Comparison of ENCODE assay signal across 13 cellular contexts in genomic region chr3:164418426-164418825, GRCh38.
A peak's percentile ranks its signal among the peaks of the same experiment; 100 is the strongest.
DNase-seq lines count a peak whose midpoint lies in the region; ATAC-seq and TF ChIP-seq lines count a peak whose summit lies in the region.
"Had no signal": no experiment of that assay in that cellular context is flagged by ENCODE, and none has a peak within 500 bp of the region (broad histone marks: within the 10 kb centered on the region; RNA-seq: fewer than 3 reads in every experiment).

No MANE protein-coding gene starts in this region.

- H3K9me3 Mint-ChIP-seq in effector memory CD8-positive, alpha-beta T cell, result peaks cover 3 to 8% of the 10 kb centered on the region in 2 donors
- peaks cover 10% of the 10 kb centered on the region for H3K9me3 Mint-ChIP-seq in activated CD4-positive, alpha-beta memory T cell treated with anti-CD3 and anti-CD28 coated beads, Interleukin-2, amount 10 ng/mL, durations not matched to agents 7 days and 5 days
- H3K9me3 Mint-ChIP-seq in activated T-cell treated with anti-CD3 and anti-CD28 coated beads, Interleukin-2, amount 50 U/mL, for 72 hours, result peaks cover 3 to 4% of the 10 kb centered on the region in 2 donors

- H3K27me3 Mint-ChIP-seq in effector memory CD8-positive, alpha-beta T cell, result no peaks in the 10 kb centered on the region
- H3K27me3 Mint-ChIP-seq in activated CD4-positive, alpha-beta memory T cell treated with anti-CD3 and anti-CD28 coated beads, Interleukin-2, amount 10 ng/mL, durations not matched to agents 7 days and 5 days, result no peaks in the 10 kb centered on the region
- H3K27me3 Mint-ChIP-seq in activated T-cell treated with anti-CD3 and anti-CD28 coated beads, Interleukin-2, amount 50 U/mL, for 72 hours (ENCODE audit: low read depth), result no peaks in the 10 kb centered on the region
- H3K27me3 Mint-ChIP-seq: IgD-negative memory B cell had no signal

- no peak for ATAC-seq in effector memory CD8-positive, alpha-beta T cell (replicated peaks)
- no peak for ATAC-seq in activated T-cell treated with anti-CD3 and anti-CD28 coated beads, Interleukin-2, amount 50 U/mL, for 72 hours (replicated peaks in 1 of 2)

- H3K4me1 Mint-ChIP-seq in effector memory CD8-positive, alpha-beta T cell (ENCODE audit: low read depth in 2 of 2), result no peaks in the 10 kb centered on the region
- no peaks in the 10 kb centered on the region for H3K4me1 Mint-ChIP-seq in activated CD4-positive, alpha-beta memory T cell treated with anti-CD3 and anti-CD28 coated beads, Interleukin-2, amount 10 ng/mL, durations not matched to agents 7 days and 5 days
- H3K4me1 Mint-ChIP-seq in activated T-cell treated with anti-CD3 and anti-CD28 coated beads, Interleukin-2, amount 50 U/mL, for 72 hours (ENCODE audit: low read depth), result no peaks in the 10 kb centered on the region
- H3K4me1 Mint-ChIP-seq: IgD-negative memory B cell had no signal

- DNase-seq in NCI-H128 (lab: John Stamatoyannopoulos, UW; ENCODE audit: unreplicated experiment) (peak; percentile 70), NCI-H2196 treated with DMSO at 0.1 percent for 48 hours (lab: John Stamatoyannopoulos, UW; ENCODE audit: unreplicated experiment) (peak; percentile 96), astrocyte of the spinal cord (ENCODE audit: low read depth, low spot score) (peak; percentile 24), H7 (no peak)
- DNase-seq in effector memory CD8-positive, alpha-beta T cell, result no peak
- DNase-seq in activated CD4-positive, alpha-beta memory T cell treated with anti-CD3 and anti-CD28 coated beads, Interleukin-2, amount 10 ng/mL, durations not matched to agents 7 days and 5 days, result no peak
- DNase-seq in activated T-cell treated with anti-CD3 and anti-CD28 coated beads, Interleukin-2, amount 50 U/mL, for 72 hours, result no peak
- DNase-seq: C1 segment of cervical spinal cord; PC-9; stimulated activated naive CD4-positive, alpha-beta T cell treated with Interleukin-2 at 50 U/mL for 16 hours; WERI-Rb-1 had no signal

- no peaks in the 10 kb centered on the region for H3K36me3 ChIP-seq in H7 (replicated peaks; ENCODE audit: control insufficient read depth, insufficient read depth, low read length)
- H3K36me3 ChIP-seq: vagina, WERI-Rb-1 had no signal

- no peaks in the 10 kb centered on the region for H3K27me3 ChIP-seq in H7 (ENCODE audit: control insufficient read depth, insufficient read depth, low read length)
- H3K27me3 ChIP-seq: vagina had no signal

- POLR2A ChIA-PET in activated CD4-positive, alpha-beta memory T cell treated with anti-CD3 and anti-CD28 coated beads, Interleukin-2, amount 10 ng/mL, durations not matched to agents 7 days and 5 days (lab: Charles Lee), result no interaction called here

- H3K4me3 ChIP-seq in astrocyte of the spinal cord (ENCODE audit: low read depth, low read length), result no peak overlapping the region
- H3K4me3 ChIP-seq in H7 (ENCODE audit: insufficient read depth, low read depth, low read length), result no peak overlapping the region
- H3K4me3 ChIP-seq: PC-9, vagina had no signal

- in situ Hi-C loops in astrocyte of the spinal cord (cut with HindIII; ENCODE audit: low sequenced_read_pairs), result no loop called here

- H3K27ac Mint-ChIP-seq in effector memory CD8-positive, alpha-beta T cell, result no peak overlapping the region
- no peak overlapping the region for H3K27ac Mint-ChIP-seq in activated CD4-positive, alpha-beta memory T cell treated with anti-CD3 and anti-CD28 coated beads, Interleukin-2, amount 10 ng/mL, durations not matched to agents 7 days and 5 days
- no peak overlapping the region for H3K27ac Mint-ChIP-seq in activated T-cell treated with anti-CD3 and anti-CD28 coated beads, Interleukin-2, amount 50 U/mL, for 72 hours
- H3K27ac Mint-ChIP-seq: IgD-negative memory B cell had no signal

- no peak for TF ChIP-seq CTCF in astrocyte of the spinal cord (IDR thresholded peaks at IDR 0.05; ENCODE audit: low read depth, low read length)

- CTCF ChIA-PET in activated CD4-positive, alpha-beta memory T cell treated with anti-CD3 and anti-CD28 coated beads, Interleukin-2, amount 10 ng/mL, durations not matched to agents 7 days and 5 days (lab: Charles Lee), result no interaction called here

- no peak overlapping the region for H3K4me3 Mint-ChIP-seq in effector memory CD8-positive, alpha-beta T cell
- no peak overlapping the region for H3K4me3 Mint-ChIP-seq in activated CD4-positive, alpha-beta memory T cell treated with anti-CD3 and anti-CD28 coated beads, Interleukin-2, amount 10 ng/mL, durations not matched to agents 7 days and 5 days
- H3K4me3 Mint-ChIP-seq in activated T-cell treated with anti-CD3 and anti-CD28 coated beads, Interleukin-2, amount 50 U/mL, for 72 hours, result no peak overlapping the region
- H3K4me3 Mint-ChIP-seq: IgD-negative memory B cell had no signal

- H3K36me3 Mint-ChIP-seq in effector memory CD8-positive, alpha-beta T cell (ENCODE audit: insufficient read depth), result no peaks in the 10 kb centered on the region
- no peaks in the 10 kb centered on the region for H3K36me3 Mint-ChIP-seq in activated CD4-positive, alpha-beta memory T cell treated with anti-CD3 and anti-CD28 coated beads, Interleukin-2, amount 10 ng/mL, durations not matched to agents 7 days and 5 days (ENCODE audit: low read depth)
- no peaks in the 10 kb centered on the region for H3K36me3 Mint-ChIP-seq in activated T-cell treated with anti-CD3 and anti-CD28 coated beads, Interleukin-2, amount 50 U/mL, for 72 hours (ENCODE audit: insufficient read depth in 2 of 2)
- H3K36me3 Mint-ChIP-seq: IgD-negative memory B cell had no signal

Comparison
In these comparisons a context has a peak if more than half of its experiments do, and no peak if none do; other contexts are left out.
1. DNase-seq: peak in NCI-H128 (single experiment), NCI-H2196 treated with DMSO at 0.1 percent for 48 hours (single experiment) and astrocyte of the spinal cord (single experiment); none in effector memory CD8-positive, alpha-beta T cell (0 of 3), activated CD4-positive, alpha-beta memory T cell treated with anti-CD3 and anti-CD28 coated beads, Interleukin-2, amount 10 ng/mL, durations not matched to agents 7 days and 5 days (single experiment), activated T-cell treated with anti-CD3 and anti-CD28 coated beads, Interleukin-2, amount 50 U/mL, for 72 hours (0 of 2) and H7 (single experiment).